In the genomic region with DNA sequence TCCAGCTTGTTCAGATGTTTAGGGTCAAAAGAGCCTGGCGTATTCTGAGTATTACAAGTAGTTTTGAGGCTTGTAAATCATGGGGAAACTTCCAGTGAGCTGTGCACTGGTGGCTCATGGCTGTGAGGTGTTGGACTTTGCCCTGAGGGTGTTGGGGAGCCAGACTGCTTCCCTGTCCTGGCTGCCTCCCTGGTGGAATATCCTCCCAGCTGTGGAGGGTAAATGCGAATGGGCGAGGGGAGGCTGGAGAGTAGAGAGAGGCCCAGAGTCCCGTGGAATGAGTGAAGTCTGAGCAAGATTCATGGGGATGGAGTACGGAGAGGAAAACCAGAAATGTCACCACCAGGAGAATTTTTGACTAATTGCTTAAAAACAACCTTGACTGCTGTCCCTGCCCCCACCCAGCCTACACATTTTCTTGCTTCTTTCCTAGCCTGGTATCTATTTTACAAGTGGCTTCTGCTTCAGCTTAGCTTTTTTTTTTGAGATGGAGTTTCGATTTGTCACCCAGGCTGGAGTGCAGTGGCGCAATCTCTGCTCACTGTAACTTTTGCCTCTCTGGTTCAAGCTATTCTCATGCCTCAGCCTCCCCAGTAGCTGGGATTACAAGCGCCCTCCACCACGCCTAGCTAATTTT, we compare ENCODE assay signal across 8 cellular contexts. TPM values are rescaled to one million over a fixed set of nuclear protein-coding genes. Genes with fewer than 3 reads are reported as not detected.
DNase-seq lines count a peak whose midpoint lies in the region; ATAC-seq lines count a peak whose summit lies in the region.

No MANE protein-coding gene starts in this region.

- DNase-seq in HuH-7.5 (ENCODE audit: low spot score) (peak; percentile 46), iris pigment epithelial cell (ENCODE audit: low read depth) (peak; percentile 14), NCI-H1105 treated with DMSO at 0.1 percent for 48 hours (lab: John Stamatoyannopoulos, UW) (no peak), SW480 (ENCODE audit: low spot score) (no peak), germinal center (ENCODE audit: low spot score) (no peak)
- peak; percentile 65 for DNase-seq in activated CD8-positive, alpha-beta memory T cell treated with anti-CD3 and anti-CD28 coated beads, Interleukin-2, amount 10 ng/mL, durations not matched to agents 7 days and 5 days
- DNase-seq in stimulated activated naive B cell treated with anti-CD40 and anti-IgM and Interleukin-4, amounts not matched to agents 10 μg/mL and 1 μg/mL and 100 μg/mL, for 72 hours = no peak

- peaks cover 51% of the 10 kb centered on the region for H3K4me1 Mint-ChIP-seq in activated CD8-positive, alpha-beta memory T cell treated with anti-CD3 and anti-CD28 coated beads, Interleukin-2, amount 10 ng/mL, durations not matched to agents 7 days and 5 days
- H3K4me1 Mint-ChIP-seq in stimulated activated naive B cell treated with anti-CD40 and anti-IgM and Interleukin-4, amounts not matched to agents 10 μg/mL and 1 μg/mL and 100 μg/mL, for 72 hours = peaks cover 33 to 59% of the 10 kb centered on the region in 2 donors

- CTCF ChIA-PET in activated CD8-positive, alpha-beta memory T cell treated with anti-CD3 and anti-CD28 coated beads, Interleukin-2, amount 10 ng/mL, durations not matched to agents 7 days and 5 days (lab: Charles Lee) = interaction anchor here (0.6 to 6.2 kb wide), 10 partner anchors 23 to 334 kb away, joined by 3 to 44 read pairs (median 5); a partner anchor contains a TSS

- H3K9me3 Mint-ChIP-seq in activated CD8-positive, alpha-beta memory T cell treated with anti-CD3 and anti-CD28 coated beads, Interleukin-2, amount 10 ng/mL, durations not matched to agents 7 days and 5 days (ENCODE audit: low read depth) = no peaks in the 10 kb centered on the region
- no peaks in the 10 kb centered on the region for H3K9me3 Mint-ChIP-seq in stimulated activated naive B cell treated with anti-CD40 and anti-IgM and Interleukin-4, amounts not matched to agents 10 μg/mL and 1 μg/mL and 100 μg/mL, for 72 hours

- H3K36me3 Mint-ChIP-seq in activated CD8-positive, alpha-beta memory T cell treated with anti-CD3 and anti-CD28 coated beads, Interleukin-2, amount 10 ng/mL, durations not matched to agents 7 days and 5 days = peaks cover 56% of the 10 kb centered on the region
- peaks cover 55 to 66% of the 10 kb centered on the region in 2 donors for H3K36me3 Mint-ChIP-seq in stimulated activated naive B cell treated with anti-CD40 and anti-IgM and Interleukin-4, amounts not matched to agents 10 μg/mL and 1 μg/mL and 100 μg/mL, for 72 hours

- H3K27me3 Mint-ChIP-seq in activated CD8-positive, alpha-beta memory T cell treated with anti-CD3 and anti-CD28 coated beads, Interleukin-2, amount 10 ng/mL, durations not matched to agents 7 days and 5 days = no peaks in the 10 kb centered on the region
- H3K27me3 Mint-ChIP-seq in stimulated activated naive B cell treated with anti-CD40 and anti-IgM and Interleukin-4, amounts not matched to agents 10 μg/mL and 1 μg/mL and 100 μg/mL, for 72 hours = no peaks in the 10 kb centered on the region

- no peak for ATAC-seq in activated CD8-positive, alpha-beta memory T cell treated with anti-CD3 and anti-CD28 coated beads, Interleukin-2, amount 10 ng/mL, durations not matched to agents 7 days and 5 days
- ATAC-seq in stimulated activated naive B cell treated with anti-CD40 and anti-IgM and Interleukin-4, amounts not matched to agents 10 μg/mL and 1 μg/mL and 100 μg/mL, for 72 hours (replicated peaks) = no peak
- no peak for ATAC-seq in HG02870 (IDR thresholded peaks at IDR 0.05; ENCODE audit: unreplicated experiment)

- H3K27ac Mint-ChIP-seq in activated CD8-positive, alpha-beta memory T cell treated with anti-CD3 and anti-CD28 coated beads, Interleukin-2, amount 10 ng/mL, durations not matched to agents 7 days and 5 days = peak overlapping the region; percentile 94
- peak overlapping the region; percentile 70 for H3K27ac Mint-ChIP-seq in stimulated activated naive B cell treated with anti-CD40 and anti-IgM and Interleukin-4, amounts not matched to agents 10 μg/mL and 1 μg/mL and 100 μg/mL, for 72 hours

- H3K4me3 Mint-ChIP-seq in activated CD8-positive, alpha-beta memory T cell treated with anti-CD3 and anti-CD28 coated beads, Interleukin-2, amount 10 ng/mL, durations not matched to agents 7 days and 5 days = peak overlapping the region; percentile 82
- peak overlapping the region; percentile 81 to 84 for H3K4me3 Mint-ChIP-seq in stimulated activated naive B cell treated with anti-CD40 and anti-IgM and Interleukin-4, amounts not matched to agents 10 μg/mL and 1 μg/mL and 100 μg/mL, for 72 hours

RNA-seq across cellular contexts. Expression of a gene that starts 3.7 kb away (rescaled TPM):
- 100 to 1,000 TPM; 176 to 193 TPM for total RNA-seq in activated CD8-positive, alpha-beta memory T cell treated with anti-CD3 and anti-CD28 coated beads, Interleukin-2, amount 10 ng/mL, durations not matched to agents 7 days and 5 days

RNA-seq across cellular contexts. Expression of a gene that starts 4.5 kb away (rescaled TPM):
- total RNA-seq in activated CD8-positive, alpha-beta memory T cell treated with anti-CD3 and anti-CD28 coated beads, Interleukin-2, amount 10 ng/mL, durations not matched to agents 7 days and 5 days = 10 to 100 TPM; 13.7 to 18.2 TPM

RNA-seq across cellular contexts. Expression of a gene that starts 20.6 kb away (rescaled TPM):
- total RNA-seq in activated CD8-positive, alpha-beta memory T cell treated with anti-CD3 and anti-CD28 coated beads, Interleukin-2, amount 10 ng/mL, durations not matched to agents 7 days and 5 days = not detected

RNA-seq across cellular contexts. Expression of a gene that starts 23.3 kb away (rescaled TPM):
- total RNA-seq in activated CD8-positive, alpha-beta memory T cell treated with anti-CD3 and anti-CD28 coated beads, Interleukin-2, amount 10 ng/mL, durations not matched to agents 7 days and 5 days = 10 to 100 TPM; 36.2 to 56.7 TPM

RNA-seq across cellular contexts. Expression of a gene that starts 37.8 kb away (rescaled TPM):
- total RNA-seq in activated CD8-positive, alpha-beta memory T cell treated with anti-CD3 and anti-CD28 coated beads, Interleukin-2, amount 10 ng/mL, durations not matched to agents 7 days and 5 days = 1 to 10 TPM; 5.6 to 5.8 TPM

Comparison
In these comparisons a context has a peak if more than half of its experiments do, and no peak if none do; other contexts are left out.
1. DNase-seq: peak in HuH-7.5 (single experiment), activated CD8-positive, alpha-beta memory T cell treated with anti-CD3 and anti-CD28 coated beads, Interleukin-2, amount 10 ng/mL, durations not matched to agents 7 days and 5 days (single experiment) and iris pigment epithelial cell (single experiment); none in stimulated activated naive B cell treated with anti-CD40 and anti-IgM and Interleukin-4, amounts not matched to agents 10 μg/mL and 1 μg/mL and 100 μg/mL, for 72 hours (single experiment), NCI-H1105 treated with DMSO at 0.1 percent for 48 hours (single experiment), SW480 (single experiment) and germinal center (single experiment).